Comparison of ENCODE assay signal across 9 cellular contexts in the genomic region with DNA sequence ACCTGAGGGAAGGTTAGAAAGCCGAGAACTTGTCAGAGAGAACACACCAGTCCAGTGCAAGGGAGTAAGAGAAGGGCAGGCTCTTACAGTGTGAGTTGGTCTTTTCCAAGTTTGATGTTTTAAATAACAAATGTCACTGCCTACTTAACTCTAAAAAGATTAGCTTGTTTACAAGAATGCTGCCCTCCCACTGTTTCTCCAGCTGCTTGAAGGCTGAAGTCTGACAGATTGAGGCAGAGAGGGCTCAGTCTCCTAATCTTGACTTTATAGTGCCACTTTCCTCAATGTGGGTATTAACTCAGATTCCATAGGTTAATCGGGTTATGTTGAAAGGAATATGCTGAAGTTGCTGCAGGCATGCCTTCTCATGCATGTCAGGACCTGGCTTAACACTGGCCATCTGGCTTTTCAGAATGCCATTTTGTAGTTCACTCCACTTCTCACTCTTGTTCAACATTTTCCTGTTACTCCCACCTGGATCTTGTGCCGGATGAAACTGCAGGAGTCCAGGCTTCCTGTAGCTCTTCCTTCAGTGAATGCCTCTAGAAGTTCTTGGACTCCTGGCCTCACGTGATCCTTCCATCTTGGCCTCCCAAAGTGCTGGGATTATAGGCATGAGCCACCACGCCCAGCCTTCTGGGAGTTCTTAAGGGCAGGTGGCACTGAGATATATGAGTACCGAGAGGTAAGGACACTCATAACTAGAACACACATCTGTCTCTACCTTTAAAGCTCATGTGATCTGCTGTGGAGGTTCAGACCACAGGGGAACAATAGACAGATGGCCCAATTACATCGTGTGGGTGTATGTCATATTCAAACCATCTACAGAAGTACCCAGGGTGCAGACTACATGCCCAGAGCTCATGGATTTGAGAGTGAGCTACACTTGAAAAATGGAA.
DNase-seq lines count a peak whose midpoint lies in the region; ATAC-seq and TF ChIP-seq lines count a peak whose summit lies in the region.
"Had no signal": no experiment of that assay in that cellular context is flagged by ENCODE, and none has a peak within 500 bp of the region (broad histone marks: within the 10 kb centered on the region; RNA-seq: fewer than 3 reads in every experiment).

No MANE protein-coding gene starts in this region.

- peaks cover 40% of the 10 kb centered on the region for H3K36me3 Mint-ChIP-seq in activated T-cell treated with anti-CD3 and anti-CD28 coated beads, Interleukin-2, amount 50 U/mL, for 24 hours (ENCODE audit: low read depth)
- peaks cover 9% of the 10 kb centered on the region for H3K36me3 Mint-ChIP-seq in stimulated activated memory B cell treated with anti-CD40 and anti-IgM and Interleukin-4, amounts not matched to agents 10 μg/mL and 1 μg/mL and 100 μg/mL, for 72 hours

- TF ChIP-seq CTCF in right atrium auricular region (IDR thresholded peaks at IDR 0.05), result no peak

- H3K4me1 ChIP-seq in right atrium auricular region, result peaks cover 0 to 32% of the 10 kb centered on the region in 2 donors
- H3K4me1 ChIP-seq: parathyroid adenoma had no signal

- H3K27me3 Mint-ChIP-seq in activated T-cell treated with anti-CD3 and anti-CD28 coated beads, Interleukin-2, amount 50 U/mL, for 24 hours, result no peaks in the 10 kb centered on the region
- H3K27me3 Mint-ChIP-seq in stimulated activated memory B cell treated with anti-CD40 and anti-IgM and Interleukin-4, amounts not matched to agents 10 μg/mL and 1 μg/mL and 100 μg/mL, for 72 hours, result no peaks in the 10 kb centered on the region

- no peak for DNase-seq in activated T-cell treated with anti-CD3 and anti-CD28 coated beads, Interleukin-2, amount 50 U/mL, for 24 hours
- DNase-seq in activated T-cell treated with anti-CD3 and anti-CD28 coated beads for 4 hours (no peak), NCI-H2171 (lab: John Stamatoyannopoulos, UW) (peak; percentile 80), right atrium auricular region (ENCODE audit: low spot score) (no peak), DMS153 treated with DMSO at 0.1 percent for 48 hours (lab: John Stamatoyannopoulos, UW; ENCODE audit: unreplicated experiment) (no peak)
- no peak for DNase-seq in stimulated activated CD4-positive, alpha-beta T cell treated with anti-CD3 and anti-CD28 coated beads, Interleukin-12 subunit alpha, Interleukin-12 subunit beta, amount 100 ng/mL, for 4 hours

- no peaks in the 10 kb centered on the region for H3K9me3 ChIP-seq in right atrium auricular region

- H3K27ac ChIP-seq in right atrium auricular region, result no peak overlapping the region
- H3K27ac ChIP-seq: parathyroid adenoma had no signal

- no peak overlapping the region for H3K4me3 ChIP-seq in right atrium auricular region

- ATAC-seq in HG02571 (IDR thresholded peaks at IDR 0.05; ENCODE audit: unreplicated experiment), result peak; percentile 83
- peak; percentile 90 for ATAC-seq in stimulated activated memory B cell treated with anti-CD40 and anti-IgM and Interleukin-4, amounts not matched to agents 10 μg/mL and 1 μg/mL and 100 μg/mL, for 72 hours

- H3K4me1 Mint-ChIP-seq in activated T-cell treated with anti-CD3 and anti-CD28 coated beads, Interleukin-2, amount 50 U/mL, for 24 hours (ENCODE audit: low read depth), result peaks cover 57% of the 10 kb centered on the region
- peaks cover 28% of the 10 kb centered on the region for H3K4me1 Mint-ChIP-seq in stimulated activated memory B cell treated with anti-CD40 and anti-IgM and Interleukin-4, amounts not matched to agents 10 μg/mL and 1 μg/mL and 100 μg/mL, for 72 hours

- no peaks in the 10 kb centered on the region for H3K27me3 ChIP-seq in right atrium auricular region

- H3K36me3 ChIP-seq in right atrium auricular region, result no peaks in the 10 kb centered on the region

- H3K9me3 Mint-ChIP-seq in activated T-cell treated with anti-CD3 and anti-CD28 coated beads, Interleukin-2, amount 50 U/mL, for 24 hours, result peaks cover 10% of the 10 kb centered on the region
- peaks cover 8% of the 10 kb centered on the region for H3K9me3 Mint-ChIP-seq in stimulated activated memory B cell treated with anti-CD40 and anti-IgM and Interleukin-4, amounts not matched to agents 10 μg/mL and 1 μg/mL and 100 μg/mL, for 72 hours

- no peak overlapping the region for H3K4me3 Mint-ChIP-seq in activated T-cell treated with anti-CD3 and anti-CD28 coated beads, Interleukin-2, amount 50 U/mL, for 24 hours
- no peak overlapping the region for H3K4me3 Mint-ChIP-seq in stimulated activated memory B cell treated with anti-CD40 and anti-IgM and Interleukin-4, amounts not matched to agents 10 μg/mL and 1 μg/mL and 100 μg/mL, for 72 hours

- peak overlapping the region; percentile 83 for H3K27ac Mint-ChIP-seq in activated T-cell treated with anti-CD3 and anti-CD28 coated beads, Interleukin-2, amount 50 U/mL, for 24 hours
- H3K27ac Mint-ChIP-seq in stimulated activated memory B cell treated with anti-CD40 and anti-IgM and Interleukin-4, amounts not matched to agents 10 μg/mL and 1 μg/mL and 100 μg/mL, for 72 hours, result peak overlapping the region; percentile 87
